In the genomic region with DNA sequence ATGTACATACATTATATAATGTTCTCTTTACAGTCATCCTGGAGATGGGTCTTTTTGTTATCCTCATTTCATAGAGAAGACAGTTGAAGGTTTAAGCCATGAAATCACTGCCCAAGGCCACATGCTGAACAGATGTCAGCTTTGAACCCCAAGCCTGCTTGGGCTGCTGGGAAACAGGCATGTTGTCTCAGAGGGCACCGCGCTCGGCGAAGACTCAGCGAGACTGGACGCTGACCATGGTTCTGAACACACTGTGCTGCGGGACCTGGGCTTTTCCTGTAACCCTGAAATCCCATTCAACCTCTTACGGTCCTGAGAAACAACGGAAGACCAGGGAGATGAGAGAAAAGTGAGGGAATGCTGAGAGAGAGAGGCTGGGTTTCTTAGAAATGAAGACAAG, we compare ENCODE assay signal across 8 cellular contexts. TPM values are rescaled to one million over a fixed set of nuclear protein-coding genes. Genes with fewer than 3 reads are reported as not detected.
A peak's percentile ranks its signal among the peaks of the same experiment; 100 is the strongest.
DNase-seq lines count a peak whose midpoint lies in the region; ATAC-seq lines count a peak whose summit lies in the region.

No MANE protein-coding gene starts in this region.

- DNase-seq in activated CD8-positive, alpha-beta memory T cell treated with anti-CD3 and anti-CD28 coated beads for 24 hours, result peak; percentile 71
- DNase-seq in activated CD8-positive, alpha-beta memory T cell treated with anti-CD3 and anti-CD28 coated beads, Interleukin-2, amount 50 U/mL, for 4 hours, result no peak
- DNase-seq in activated CD4-positive, alpha-beta T cell treated with anti-CD3 and anti-CD28 coated beads, Interleukin-2, amount 10 ng/mL, durations not matched to agents 7 days and 5 days, result peak; percentile 66
- peak; percentile 30 for DNase-seq in foreskin melanocyte
- DNase-seq in stimulated activated CD4-positive, alpha-beta T cell treated with anti-CD3 and anti-CD28 coated beads, Interleukin-2, amount 100 ng/mL, for 48 hours, result peak; percentile 39 to 54
- DNase-seq in DMS53 treated with DMSO at 0.1 percent for 48 hours (lab: John Stamatoyannopoulos, UW; ENCODE audit: unreplicated experiment), result no peak

- no peaks in the 10 kb centered on the region for H3K36me3 Mint-ChIP-seq in activated CD4-positive, alpha-beta T cell treated with anti-CD3 and anti-CD28 coated beads, Interleukin-2, amount 10 ng/mL, durations not matched to agents 7 days and 5 days (ENCODE audit: low read depth)

- ATAC-seq in HG03439 (IDR thresholded peaks at IDR 0.05; ENCODE audit: unreplicated experiment) (no peak), GM18873 (IDR thresholded peaks at IDR 0.05; ENCODE audit: low FRiP score, unreplicated experiment) (no peak)

- CTCF ChIA-PET in activated CD4-positive, alpha-beta T cell treated with anti-CD3 and anti-CD28 coated beads, Interleukin-2, amount 10 ng/mL, durations not matched to agents 7 days and 5 days (lab: Charles Lee), result interaction anchor here (0.9 to 1.1 kb wide), 2 partner anchors 10 to 18 kb away, joined by 3 read pairs; no protein-coding TSS in a partner anchor

- H3K27ac Mint-ChIP-seq in activated CD4-positive, alpha-beta T cell treated with anti-CD3 and anti-CD28 coated beads, Interleukin-2, amount 10 ng/mL, durations not matched to agents 7 days and 5 days, result no peak overlapping the region

- H3K4me3 Mint-ChIP-seq in activated CD4-positive, alpha-beta T cell treated with anti-CD3 and anti-CD28 coated beads, Interleukin-2, amount 10 ng/mL, durations not matched to agents 7 days and 5 days, result no peak overlapping the region

- POLR2A ChIA-PET in activated CD4-positive, alpha-beta T cell treated with anti-CD3 and anti-CD28 coated beads, Interleukin-2, amount 10 ng/mL, durations not matched to agents 7 days and 5 days (lab: Charles Lee), result no interaction called here

- peaks cover 3% of the 10 kb centered on the region for H3K4me1 Mint-ChIP-seq in activated CD4-positive, alpha-beta T cell treated with anti-CD3 and anti-CD28 coated beads, Interleukin-2, amount 10 ng/mL, durations not matched to agents 7 days and 5 days

- H3K27me3 Mint-ChIP-seq in activated CD4-positive, alpha-beta T cell treated with anti-CD3 and anti-CD28 coated beads, Interleukin-2, amount 10 ng/mL, durations not matched to agents 7 days and 5 days, result peaks cover 16% of the 10 kb centered on the region

- H3K9me3 Mint-ChIP-seq in activated CD4-positive, alpha-beta T cell treated with anti-CD3 and anti-CD28 coated beads, Interleukin-2, amount 10 ng/mL, durations not matched to agents 7 days and 5 days, result no peaks in the 10 kb centered on the region

RNA-seq across cellular contexts. Expression of a gene that starts 27.3 kb away (rescaled TPM):
- 10 to 100 TPM; 12.3 to 13.5 TPM for total RNA-seq in activated CD4-positive, alpha-beta T cell treated with anti-CD3 and anti-CD28 coated beads, Interleukin-2, amount 10 ng/mL, durations not matched to agents 7 days and 5 days

RNA-seq across cellular contexts. Expression of a gene that starts 31.5 kb away (rescaled TPM):
- 10 to 100 TPM; 15.6 to 16.8 TPM for total RNA-seq in activated CD4-positive, alpha-beta T cell treated with anti-CD3 and anti-CD28 coated beads, Interleukin-2, amount 10 ng/mL, durations not matched to agents 7 days and 5 days

RNA-seq across cellular contexts. Expression of a gene that starts 45.1 kb away (rescaled TPM):
- total RNA-seq in activated CD4-positive, alpha-beta T cell treated with anti-CD3 and anti-CD28 coated beads, Interleukin-2, amount 10 ng/mL, durations not matched to agents 7 days and 5 days, result 1 to 10 TPM; 1.8 to 2.4 TPM

RNA-seq across cellular contexts. Expression of a gene that starts 50.5 kb away (rescaled TPM):
- 10 to 100 TPM; 38.2 to 43.0 TPM for total RNA-seq in activated CD4-positive, alpha-beta T cell treated with anti-CD3 and anti-CD28 coated beads, Interleukin-2, amount 10 ng/mL, durations not matched to agents 7 days and 5 days

RNA-seq across cellular contexts. Expression of a gene that starts 55.4 kb away (rescaled TPM):
- total RNA-seq in activated CD4-positive, alpha-beta T cell treated with anti-CD3 and anti-CD28 coated beads, Interleukin-2, amount 10 ng/mL, durations not matched to agents 7 days and 5 days, result not detected

Comparison
In these comparisons a context has a peak if more than half of its experiments do, and no peak if none do; other contexts are left out.
1. DNase-seq: peak in activated CD8-positive, alpha-beta memory T cell treated with anti-CD3 and anti-CD28 coated beads for 24 hours (single experiment), activated CD4-positive, alpha-beta T cell treated with anti-CD3 and anti-CD28 coated beads, Interleukin-2, amount 10 ng/mL, durations not matched to agents 7 days and 5 days (single experiment), foreskin melanocyte (single experiment) and stimulated activated CD4-positive, alpha-beta T cell treated with anti-CD3 and anti-CD28 coated beads, Interleukin-2, amount 100 ng/mL, for 48 hours (2 of 2); none in activated CD8-positive, alpha-beta memory T cell treated with anti-CD3 and anti-CD28 coated beads, Interleukin-2, amount 50 U/mL, for 4 hours (single experiment) and DMS53 treated with DMSO at 0.1 percent for 48 hours (single experiment).